In genomic region chr6:21664263-21665081, GRCh38 we compare ENCODE assay signal across 8 cellular contexts.
DNase-seq lines count a peak whose midpoint lies in the region; ATAC-seq lines count a peak whose summit lies in the region.

No MANE protein-coding gene starts in this region.

- intact Hi-C loops in activated naive CD4-positive, alpha-beta T cell treated with anti-CD3 and anti-CD28 coated beads for 36 hours (cut with micrococcal nuclease) = loop anchor here (10.0 kb wide), 1 partner anchor 260 kb away; no protein-coding TSS in a partner anchor

- H3K27me3 Mint-ChIP-seq in activated naive CD4-positive, alpha-beta T cell treated with anti-CD3 and anti-CD28 coated beads for 36 hours (ENCODE audit: low read depth) = peaks cover 67% of the 10 kb centered on the region
- H3K27me3 Mint-ChIP-seq in activated naive CD4-positive, alpha-beta T cell treated with anti-CD3 and anti-CD28 coated beads, Interleukin-2, amount 10 ng/mL, durations not matched to agents 7 days and 5 days = peaks cover 60% of the 10 kb centered on the region
- peaks cover 78% of the 10 kb centered on the region for H3K27me3 Mint-ChIP-seq in activated naive CD8-positive, alpha-beta T cell treated with anti-CD3 and anti-CD28 coated beads for 36 hours

- H3K9me3 ChIP-seq in iPS-18c (ENCODE audit: control insufficient read depth, insufficient read depth, low read length) (no peaks in the 10 kb centered on the region), SJCRH30 (replicated peaks) (no peaks in the 10 kb centered on the region)

- no peaks in the 10 kb centered on the region for H3K9me3 Mint-ChIP-seq in activated naive CD4-positive, alpha-beta T cell treated with anti-CD3 and anti-CD28 coated beads for 36 hours
- no peaks in the 10 kb centered on the region for H3K9me3 Mint-ChIP-seq in activated naive CD4-positive, alpha-beta T cell treated with anti-CD3 and anti-CD28 coated beads, Interleukin-2, amount 10 ng/mL, durations not matched to agents 7 days and 5 days
- no peaks in the 10 kb centered on the region for H3K9me3 Mint-ChIP-seq in activated naive CD8-positive, alpha-beta T cell treated with anti-CD3 and anti-CD28 coated beads for 36 hours
- H3K9me3 Mint-ChIP-seq in stimulated activated effector memory CD8-positive, alpha-beta T cell treated with anti-CD3 and anti-CD28 coated beads, Interleukin-12 subunit alpha, Interleukin-12 subunit beta, amount 100 ng/mL, for 72 hours = no peaks in the 10 kb centered on the region

- CTCF ChIA-PET in activated naive CD4-positive, alpha-beta T cell treated with anti-CD3 and anti-CD28 coated beads for 36 hours (lab: Charles Lee) = no interaction called here
- CTCF ChIA-PET in activated naive CD4-positive, alpha-beta T cell treated with anti-CD3 and anti-CD28 coated beads, Interleukin-2, amount 10 ng/mL, durations not matched to agents 7 days and 5 days (lab: Charles Lee) = interaction anchor here (0.6 kb wide), 1 partner anchor 986 kb away, joined by 3 read pairs; no protein-coding TSS in a partner anchor

- no peaks in the 10 kb centered on the region for H3K4me1 ChIP-seq in SJCRH30

- peak; percentile 20 for DNase-seq in activated naive CD4-positive, alpha-beta T cell treated with anti-CD3 and anti-CD28 coated beads for 36 hours
- no peak for DNase-seq in activated naive CD4-positive, alpha-beta T cell treated with anti-CD3 and anti-CD28 coated beads, Interleukin-2, amount 10 ng/mL, durations not matched to agents 7 days and 5 days
- peak; percentile 4 for DNase-seq in activated naive CD8-positive, alpha-beta T cell treated with anti-CD3 and anti-CD28 coated beads for 36 hours
- no peak for DNase-seq in stimulated activated effector memory CD8-positive, alpha-beta T cell treated with anti-CD3 and anti-CD28 coated beads, Interleukin-12 subunit alpha, Interleukin-12 subunit beta, amount 100 ng/mL, for 72 hours (ENCODE audit: low spot score in 2 of 2)
- DNase-seq in activated effector memory CD4-positive, alpha-beta T cell treated with anti-CD3 and anti-CD28 coated beads, Interleukin-2, amount 50 U/mL, for 16 hours = no peak
- DNase-seq in SJCRH30 = no peak

- H3K36me3 Mint-ChIP-seq in activated naive CD4-positive, alpha-beta T cell treated with anti-CD3 and anti-CD28 coated beads for 36 hours (ENCODE audit: low read depth) = no peaks in the 10 kb centered on the region
- H3K36me3 Mint-ChIP-seq in activated naive CD4-positive, alpha-beta T cell treated with anti-CD3 and anti-CD28 coated beads, Interleukin-2, amount 10 ng/mL, durations not matched to agents 7 days and 5 days = no peaks in the 10 kb centered on the region
- no peaks in the 10 kb centered on the region for H3K36me3 Mint-ChIP-seq in activated naive CD8-positive, alpha-beta T cell treated with anti-CD3 and anti-CD28 coated beads for 36 hours
- H3K36me3 Mint-ChIP-seq in stimulated activated effector memory CD8-positive, alpha-beta T cell treated with anti-CD3 and anti-CD28 coated beads, Interleukin-12 subunit alpha, Interleukin-12 subunit beta, amount 100 ng/mL, for 72 hours = no peaks in the 10 kb centered on the region

- H3K4me3 Mint-ChIP-seq in activated naive CD4-positive, alpha-beta T cell treated with anti-CD3 and anti-CD28 coated beads for 36 hours = peak overlapping the region; percentile 32
- H3K4me3 Mint-ChIP-seq in activated naive CD4-positive, alpha-beta T cell treated with anti-CD3 and anti-CD28 coated beads, Interleukin-2, amount 10 ng/mL, durations not matched to agents 7 days and 5 days = no peak overlapping the region
- peak overlapping the region; percentile 45 for H3K4me3 Mint-ChIP-seq in activated naive CD8-positive, alpha-beta T cell treated with anti-CD3 and anti-CD28 coated beads for 36 hours
- H3K4me3 Mint-ChIP-seq in stimulated activated effector memory CD8-positive, alpha-beta T cell treated with anti-CD3 and anti-CD28 coated beads, Interleukin-12 subunit alpha, Interleukin-12 subunit beta, amount 100 ng/mL, for 72 hours = no peak overlapping the region

- H3K4me3 ChIP-seq in iPS-18c (ENCODE audit: insufficient read depth, low read depth, low read length) = peak overlapping the region; percentile 88
- H3K4me3 ChIP-seq in SJCRH30 = no peak overlapping the region

- H3K27ac Mint-ChIP-seq in activated naive CD4-positive, alpha-beta T cell treated with anti-CD3 and anti-CD28 coated beads for 36 hours = no peak overlapping the region
- H3K27ac Mint-ChIP-seq in activated naive CD4-positive, alpha-beta T cell treated with anti-CD3 and anti-CD28 coated beads, Interleukin-2, amount 10 ng/mL, durations not matched to agents 7 days and 5 days = no peak overlapping the region
- no peak overlapping the region for H3K27ac Mint-ChIP-seq in activated naive CD8-positive, alpha-beta T cell treated with anti-CD3 and anti-CD28 coated beads for 36 hours
- no peak overlapping the region for H3K27ac Mint-ChIP-seq in stimulated activated effector memory CD8-positive, alpha-beta T cell treated with anti-CD3 and anti-CD28 coated beads, Interleukin-12 subunit alpha, Interleukin-12 subunit beta, amount 100 ng/mL, for 72 hours

- no peaks in the 10 kb centered on the region for H3K27me3 ChIP-seq in SJCRH30

- peaks cover 27% of the 10 kb centered on the region for H3K4me1 Mint-ChIP-seq in activated naive CD4-positive, alpha-beta T cell treated with anti-CD3 and anti-CD28 coated beads for 36 hours (ENCODE audit: low read depth)
- peaks cover 20% of the 10 kb centered on the region for H3K4me1 Mint-ChIP-seq in activated naive CD4-positive, alpha-beta T cell treated with anti-CD3 and anti-CD28 coated beads, Interleukin-2, amount 10 ng/mL, durations not matched to agents 7 days and 5 days
- H3K4me1 Mint-ChIP-seq in activated naive CD8-positive, alpha-beta T cell treated with anti-CD3 and anti-CD28 coated beads for 36 hours = peaks cover 19% of the 10 kb centered on the region
- peaks cover 18% of the 10 kb centered on the region for H3K4me1 Mint-ChIP-seq in stimulated activated effector memory CD8-positive, alpha-beta T cell treated with anti-CD3 and anti-CD28 coated beads, Interleukin-12 subunit alpha, Interleukin-12 subunit beta, amount 100 ng/mL, for 72 hours

- no peak overlapping the region for H3K27ac ChIP-seq in SJCRH30

- no peaks in the 10 kb centered on the region for H3K36me3 ChIP-seq in SJCRH30

- ATAC-seq in stimulated activated effector memory CD8-positive, alpha-beta T cell treated with anti-CD3 and anti-CD28 coated beads, Interleukin-12 subunit alpha, Interleukin-12 subunit beta, amount 100 ng/mL, for 72 hours = peak; percentile 40
- no peak for ATAC-seq in HG03432 (IDR thresholded peaks at IDR 0.05; ENCODE audit: unreplicated experiment)

Comparison
In these comparisons a context has a peak if more than half of its experiments do, and no peak if none do; other contexts are left out.
1. DNase-seq: peak in activated naive CD4-positive, alpha-beta T cell treated with anti-CD3 and anti-CD28 coated beads for 36 hours (single experiment) and activated naive CD8-positive, alpha-beta T cell treated with anti-CD3 and anti-CD28 coated beads for 36 hours (single experiment); none in activated naive CD4-positive, alpha-beta T cell treated with anti-CD3 and anti-CD28 coated beads, Interleukin-2, amount 10 ng/mL, durations not matched to agents 7 days and 5 days (single experiment), stimulated activated effector memory CD8-positive, alpha-beta T cell treated with anti-CD3 and anti-CD28 coated beads, Interleukin-12 subunit alpha, Interleukin-12 subunit beta, amount 100 ng/mL, for 72 hours (0 of 2), activated effector memory CD4-positive, alpha-beta T cell treated with anti-CD3 and anti-CD28 coated beads, Interleukin-2, amount 50 U/mL, for 16 hours (single experiment) and SJCRH30 (0 of 2).
2. H3K4me3 Mint-ChIP-seq: peak in activated naive CD4-positive, alpha-beta T cell treated with anti-CD3 and anti-CD28 coated beads for 36 hours (single experiment) and activated naive CD8-positive, alpha-beta T cell treated with anti-CD3 and anti-CD28 coated beads for 36 hours (single experiment); none in activated naive CD4-positive, alpha-beta T cell treated with anti-CD3 and anti-CD28 coated beads, Interleukin-2, amount 10 ng/mL, durations not matched to agents 7 days and 5 days (single experiment) and stimulated activated effector memory CD8-positive, alpha-beta T cell treated with anti-CD3 and anti-CD28 coated beads, Interleukin-12 subunit alpha, Interleukin-12 subunit beta, amount 100 ng/mL, for 72 hours (single experiment).